In genomic region chr21:14691924-14692323, GRCh38 we compare ENCODE assay signal across 17 cellular contexts.
DNase-seq lines count a peak whose midpoint lies in the region; ATAC-seq, FAIRE-seq and TF ChIP-seq lines count a peak whose summit lies in the region.
"Had no signal": no experiment of that assay in that cellular context is flagged by ENCODE, and none has a peak within 500 bp of the region (broad histone marks: within the 10 kb centered on the region; RNA-seq: fewer than 3 reads in every experiment).

No MANE protein-coding gene starts in this region.

- no peak overlapping the region for H3K4me3 ChIP-seq in Loucy (ENCODE audit: low read length, poor library complexity, severe bottlenecking)
- H3K4me3 ChIP-seq: HAP-1, SK-N-MC had no signal

- H3K9ac ChIP-seq in Loucy (ENCODE audit: low read depth, low read length, poor library complexity, severe bottlenecking) = peak overlapping the region; percentile 34

- peaks cover 30% of the 10 kb centered on the region for H3K4me1 ChIP-seq in Loucy (ENCODE audit: insufficient read depth, low read length, poor library complexity, severe bottlenecking)
- H3K4me1 ChIP-seq: HAP-1 had no signal

- H3K4me1 Mint-ChIP-seq in activated T-cell treated with anti-CD3 and anti-CD28 coated beads, Interleukin-2, amount 50 U/mL, for 24 hours (ENCODE audit: low read depth) = peaks cover 32% of the 10 kb centered on the region
- H3K4me1 Mint-ChIP-seq in activated T-cell treated with anti-CD3 and anti-CD28 coated beads, Interleukin-2, amount 50 U/mL, for 72 hours (ENCODE audit: low read depth) = peaks cover 36% of the 10 kb centered on the region
- H3K4me1 Mint-ChIP-seq in activated naive CD8-positive, alpha-beta T cell treated with anti-CD3 and anti-CD28 coated beads, Interleukin-2, amount 50 U/mL, for 24 hours = peaks cover 39% of the 10 kb centered on the region
- peaks cover 6% of the 10 kb centered on the region for H3K4me1 Mint-ChIP-seq in activated T-helper 17 cell treated with anti-CD3 and anti-CD28 coated beads, Interleukin-2, amount 50 U/mL, for 72 hours
- peaks cover 30% of the 10 kb centered on the region for H3K4me1 Mint-ChIP-seq in activated T-helper 1 cell treated with anti-CD3 and anti-CD28 coated beads, Interleukin-12 subunit alpha, Interleukin-12 subunit beta, Interleukin-2, Interleukin-4 antibody, amounts not matched to agents 30 ng/mL and 10 ng/mL and 1 ng/mL, durations not matched to agents 14 hours and 24 hours and 36 hours (ENCODE audit: low read depth)

- peak overlapping the region; percentile 87 for H2AFZ ChIP-seq in Loucy (ENCODE audit: low read length)

- H3K36me3 Mint-ChIP-seq in activated T-cell treated with anti-CD3 and anti-CD28 coated beads, Interleukin-2, amount 50 U/mL, for 24 hours (ENCODE audit: low read depth) = no peaks in the 10 kb centered on the region
- peaks cover 0 to 10% of the 10 kb centered on the region in 2 donors for H3K36me3 Mint-ChIP-seq in activated T-cell treated with anti-CD3 and anti-CD28 coated beads, Interleukin-2, amount 50 U/mL, for 72 hours (ENCODE audit: insufficient read depth in 2 of 2)
- no peaks in the 10 kb centered on the region for H3K36me3 Mint-ChIP-seq in activated naive CD8-positive, alpha-beta T cell treated with anti-CD3 and anti-CD28 coated beads, Interleukin-2, amount 50 U/mL, for 24 hours (ENCODE audit: low read depth)
- H3K36me3 Mint-ChIP-seq in activated T-helper 17 cell treated with anti-CD3 and anti-CD28 coated beads, Interleukin-2, amount 50 U/mL, for 72 hours (ENCODE audit: low read depth) = no peaks in the 10 kb centered on the region
- peaks cover 8% of the 10 kb centered on the region for H3K36me3 Mint-ChIP-seq in activated T-helper 1 cell treated with anti-CD3 and anti-CD28 coated beads, Interleukin-12 subunit alpha, Interleukin-12 subunit beta, Interleukin-2, Interleukin-4 antibody, amounts not matched to agents 30 ng/mL and 10 ng/mL and 1 ng/mL, durations not matched to agents 14 hours and 24 hours and 36 hours (ENCODE audit: low read depth)

- H3K27ac Mint-ChIP-seq in activated T-cell treated with anti-CD3 and anti-CD28 coated beads, Interleukin-2, amount 50 U/mL, for 24 hours = peak overlapping the region; percentile 46
- no peak overlapping the region for H3K27ac Mint-ChIP-seq in activated T-cell treated with anti-CD3 and anti-CD28 coated beads, Interleukin-2, amount 50 U/mL, for 72 hours
- peak overlapping the region; percentile 44 for H3K27ac Mint-ChIP-seq in activated naive CD8-positive, alpha-beta T cell treated with anti-CD3 and anti-CD28 coated beads, Interleukin-2, amount 50 U/mL, for 24 hours
- H3K27ac Mint-ChIP-seq in activated T-helper 17 cell treated with anti-CD3 and anti-CD28 coated beads, Interleukin-2, amount 50 U/mL, for 72 hours = no peak overlapping the region
- no peak overlapping the region for H3K27ac Mint-ChIP-seq in activated T-helper 1 cell treated with anti-CD3 and anti-CD28 coated beads, Interleukin-12 subunit alpha, Interleukin-12 subunit beta, Interleukin-2, Interleukin-4 antibody, amounts not matched to agents 30 ng/mL and 10 ng/mL and 1 ng/mL, durations not matched to agents 14 hours and 24 hours and 36 hours

- H3K36me3 ChIP-seq in Loucy (ENCODE audit: insufficient read depth, low read length) = no peaks in the 10 kb centered on the region
- H3K36me3 ChIP-seq: HAP-1 had no signal

- H3K4me2 ChIP-seq in Loucy (ENCODE audit: low read depth, low read length, poor library complexity, severe bottlenecking) = peak overlapping the region; percentile 18

- DNase-seq in activated T-cell treated with anti-CD3 and anti-CD28 coated beads, Interleukin-2, amount 50 U/mL, for 24 hours = no peak
- no peak for DNase-seq in activated T-cell treated with anti-CD3 and anti-CD28 coated beads, Interleukin-2, amount 50 U/mL, for 72 hours
- DNase-seq in NCI-H69 (lab: John Stamatoyannopoulos, UW) (peak; percentile 24), GM19239 (ENCODE audit: insufficient read length, low spot score) (no peak)
- no peak for DNase-seq in activated naive CD8-positive, alpha-beta T cell treated with anti-CD3 and anti-CD28 coated beads, Interleukin-2, amount 50 U/mL, for 24 hours
- DNase-seq in activated T-helper 1 cell treated with anti-CD3 and anti-CD28 coated beads, Interleukin-12 subunit alpha, Interleukin-12 subunit beta, Interleukin-2, Interleukin-4 antibody, amounts not matched to agents 30 ng/mL and 10 ng/mL and 1 ng/mL, durations not matched to agents 14 hours and 24 hours and 36 hours (ENCODE audit: low spot score) = no peak
- DNase-seq: DMS153, Kasumi-1, MV-4-11, NCI-H1694 treated with DMSO at 0.1 percent for 48 hours, NCI-H446 treated with DMSO at 0.1 percent for 48 hours had no signal

- FAIRE-seq in GM19239 (lab: Jason Lieb, UNC) = no peak

- ATAC-seq in activated T-cell treated with anti-CD3 and anti-CD28 coated beads, Interleukin-2, amount 50 U/mL, for 72 hours (replicated peaks in 1 of 2) = no peak
- ATAC-seq in activated naive CD8-positive, alpha-beta T cell treated with anti-CD3 and anti-CD28 coated beads, Interleukin-2, amount 50 U/mL, for 24 hours = no peak
- no peak for ATAC-seq in activated T-helper 17 cell treated with anti-CD3 and anti-CD28 coated beads, Interleukin-2, amount 50 U/mL, for 72 hours (replicated peaks)
- ATAC-seq: Panc1, Right ventricle myocardium inferior had no signal

- H3K4me3 Mint-ChIP-seq in activated T-cell treated with anti-CD3 and anti-CD28 coated beads, Interleukin-2, amount 50 U/mL, for 24 hours = no peak overlapping the region
- H3K4me3 Mint-ChIP-seq in activated T-cell treated with anti-CD3 and anti-CD28 coated beads, Interleukin-2, amount 50 U/mL, for 72 hours = no peak overlapping the region
- H3K4me3 Mint-ChIP-seq in activated naive CD8-positive, alpha-beta T cell treated with anti-CD3 and anti-CD28 coated beads, Interleukin-2, amount 50 U/mL, for 24 hours = no peak overlapping the region
- no peak overlapping the region for H3K4me3 Mint-ChIP-seq in activated T-helper 17 cell treated with anti-CD3 and anti-CD28 coated beads, Interleukin-2, amount 50 U/mL, for 72 hours
- H3K4me3 Mint-ChIP-seq in activated T-helper 1 cell treated with anti-CD3 and anti-CD28 coated beads, Interleukin-12 subunit alpha, Interleukin-12 subunit beta, Interleukin-2, Interleukin-4 antibody, amounts not matched to agents 30 ng/mL and 10 ng/mL and 1 ng/mL, durations not matched to agents 14 hours and 24 hours and 36 hours = no peak overlapping the region

- H3K9me3 ChIP-seq in Loucy (ENCODE audit: insufficient read depth, low read depth, low read length) = no peaks in the 10 kb centered on the region
- H3K9me3 ChIP-seq: HAP-1 had no signal

- intact Hi-C loops in activated T-helper 1 cell treated with anti-CD3 and anti-CD28 coated beads, Interleukin-12 subunit alpha, Interleukin-12 subunit beta, Interleukin-2, Interleukin-4 antibody, amounts not matched to agents 30 ng/mL and 10 ng/mL and 1 ng/mL, durations not matched to agents 14 hours and 24 hours and 36 hours (cut with micrococcal nuclease) = no loop called here

- no peaks in the 10 kb centered on the region for H3F3A ChIP-seq in Loucy (ENCODE audit: low read depth)

- H3K79me2 ChIP-seq in Loucy (ENCODE audit: insufficient read depth, low read length) = no peaks in the 10 kb centered on the region

- no peaks in the 10 kb centered on the region for H4K20me1 ChIP-seq in Loucy (ENCODE audit: insufficient read depth, low read length, poor library complexity, severe bottlenecking)

- H3K9me3 Mint-ChIP-seq in activated T-cell treated with anti-CD3 and anti-CD28 coated beads, Interleukin-2, amount 50 U/mL, for 24 hours = peaks cover 9% of the 10 kb centered on the region
- peaks cover 9 to 10% of the 10 kb centered on the region in 2 donors for H3K9me3 Mint-ChIP-seq in activated T-cell treated with anti-CD3 and anti-CD28 coated beads, Interleukin-2, amount 50 U/mL, for 72 hours
- H3K9me3 Mint-ChIP-seq in activated naive CD8-positive, alpha-beta T cell treated with anti-CD3 and anti-CD28 coated beads, Interleukin-2, amount 50 U/mL, for 24 hours = peaks cover 20% of the 10 kb centered on the region
- no peaks in the 10 kb centered on the region for H3K9me3 Mint-ChIP-seq in activated T-helper 17 cell treated with anti-CD3 and anti-CD28 coated beads, Interleukin-2, amount 50 U/mL, for 72 hours
- H3K9me3 Mint-ChIP-seq in activated T-helper 1 cell treated with anti-CD3 and anti-CD28 coated beads, Interleukin-12 subunit alpha, Interleukin-12 subunit beta, Interleukin-2, Interleukin-4 antibody, amounts not matched to agents 30 ng/mL and 10 ng/mL and 1 ng/mL, durations not matched to agents 14 hours and 24 hours and 36 hours = peaks cover 14% of the 10 kb centered on the region

- no peaks in the 10 kb centered on the region for H3K9me2 ChIP-seq in Loucy (replicated peaks; ENCODE audit: low read depth, low read length)

- no peak for TF ChIP-seq CTCF in Loucy (conservative IDR thresholded peaks at IDR 0.05; ENCODE audit: low read length)

- H3K27me3 ChIP-seq in Loucy (ENCODE audit: insufficient read depth, low read length, poor library complexity, severe bottlenecking) = no peaks in the 10 kb centered on the region

- no peaks in the 10 kb centered on the region for H3K27me3 Mint-ChIP-seq in activated T-cell treated with anti-CD3 and anti-CD28 coated beads, Interleukin-2, amount 50 U/mL, for 24 hours
- H3K27me3 Mint-ChIP-seq in activated T-cell treated with anti-CD3 and anti-CD28 coated beads, Interleukin-2, amount 50 U/mL, for 72 hours (ENCODE audit: low read depth) = no peaks in the 10 kb centered on the region
- H3K27me3 Mint-ChIP-seq in activated naive CD8-positive, alpha-beta T cell treated with anti-CD3 and anti-CD28 coated beads, Interleukin-2, amount 50 U/mL, for 24 hours = no peaks in the 10 kb centered on the region
- no peaks in the 10 kb centered on the region for H3K27me3 Mint-ChIP-seq in activated T-helper 17 cell treated with anti-CD3 and anti-CD28 coated beads, Interleukin-2, amount 50 U/mL, for 72 hours
- H3K27me3 Mint-ChIP-seq in activated T-helper 1 cell treated with anti-CD3 and anti-CD28 coated beads, Interleukin-12 subunit alpha, Interleukin-12 subunit beta, Interleukin-2, Interleukin-4 antibody, amounts not matched to agents 30 ng/mL and 10 ng/mL and 1 ng/mL, durations not matched to agents 14 hours and 24 hours and 36 hours (ENCODE audit: insufficient read depth) = no peaks in the 10 kb centered on the region

Comparison
In these comparisons a context has a peak if more than half of its experiments do, and no peak if none do; other contexts are left out.
1. H3K27ac Mint-ChIP-seq: peak in activated T-cell treated with anti-CD3 and anti-CD28 coated beads, Interleukin-2, amount 50 U/mL, for 24 hours (single experiment) and activated naive CD8-positive, alpha-beta T cell treated with anti-CD3 and anti-CD28 coated beads, Interleukin-2, amount 50 U/mL, for 24 hours (single experiment); none in activated T-cell treated with anti-CD3 and anti-CD28 coated beads, Interleukin-2, amount 50 U/mL, for 72 hours (single experiment), activated T-helper 17 cell treated with anti-CD3 and anti-CD28 coated beads, Interleukin-2, amount 50 U/mL, for 72 hours (single experiment) and activated T-helper 1 cell treated with anti-CD3 and anti-CD28 coated beads, Interleukin-12 subunit alpha, Interleukin-12 subunit beta, Interleukin-2, Interleukin-4 antibody, amounts not matched to agents 30 ng/mL and 10 ng/mL and 1 ng/mL, durations not matched to agents 14 hours and 24 hours and 36 hours (single experiment).